7 cellular contexts compared by ENCODE assay signal in genomic region chr3:13548696-13549512, GRCh38. TPM values are rescaled to one million over a fixed set of nuclear protein-coding genes. Genes with fewer than 3 reads are reported as not detected.
DNase-seq lines count a peak whose midpoint lies in the region; ATAC-seq, FAIRE-seq and TF ChIP-seq lines count a peak whose summit lies in the region.

Gene FBLN2, plus strand, starts transcription at chr3:13549125. Its CDS starts 21,231 bp downstream, at chr3:13570356.

- POLR2A ChIA-PET in activated CD8-positive, alpha-beta T cell treated with anti-CD3 and anti-CD28 coated beads for 36 hours (lab: Charles Lee) = interaction anchor here (0.6 to 1.5 kb wide), 6 partner anchors 8 to 1841 kb away, joined by 3 to 5 read pairs (median 4); no protein-coding TSS in a partner anchor

- peak within 1 kb of the TSS; percentile 40 for H3K4me3 ChIP-seq in H7 (ENCODE audit: insufficient read depth, low read depth, low read length)
- H3K4me3 ChIP-seq in osteoblast (ENCODE audit: insufficient read depth, low read length) = peak within 1 kb of the TSS; percentile 39

- no peak for TF ChIP-seq POLR2A in H54 (IDR thresholded peaks at IDR 0.05; ENCODE audit: low read depth, low read length)

- H3K27me3 ChIP-seq in H7 (ENCODE audit: control insufficient read depth, insufficient read depth, low read length) = peaks cover 14% of the 10 kb centered on the region
- H3K27me3 ChIP-seq in foreskin keratinocyte = no peaks in the 10 kb centered on the region
- no peaks in the 10 kb centered on the region for H3K27me3 ChIP-seq in osteoblast (ENCODE audit: insufficient read depth, low read length)

- H3K27ac Mint-ChIP-seq in activated CD8-positive, alpha-beta T cell treated with anti-CD3 and anti-CD28 coated beads for 36 hours = peak within 1 kb of the TSS; percentile 28

- no peaks in the 10 kb centered on the region for H4K20me1 ChIP-seq in osteoblast (ENCODE audit: insufficient read depth, low read length)

- no peaks in the 10 kb centered on the region for H3K9me3 ChIP-seq in osteoblast (ENCODE audit: low read depth, low read length)

- H3K4me3 Mint-ChIP-seq in activated CD8-positive, alpha-beta T cell treated with anti-CD3 and anti-CD28 coated beads for 36 hours = peak within 1 kb of the TSS; percentile 65

- H3K36me3 ChIP-seq in H7 (replicated peaks; ENCODE audit: control insufficient read depth, insufficient read depth, low read length) = no peaks in the 10 kb centered on the region
- no peaks in the 10 kb centered on the region for H3K36me3 ChIP-seq in osteoblast (ENCODE audit: insufficient read depth, low read length)

- intact Hi-C loops in activated CD8-positive, alpha-beta T cell treated with anti-CD3 and anti-CD28 coated beads for 36 hours (cut with micrococcal nuclease) = no loop called here

- peaks cover 24% of the 10 kb centered on the region for H3K27me3 Mint-ChIP-seq in activated CD8-positive, alpha-beta T cell treated with anti-CD3 and anti-CD28 coated beads for 36 hours

- no peak for FAIRE-seq in H54 (lab: Jason Lieb, UNC)

- no peak within 1 kb of the TSS for H2AFZ ChIP-seq in osteoblast (ENCODE audit: low read length)

- peaks cover 59% of the 10 kb centered on the region for H3K4me1 Mint-ChIP-seq in activated CD8-positive, alpha-beta T cell treated with anti-CD3 and anti-CD28 coated beads for 36 hours (ENCODE audit: low read depth)

- H3K4me1 ChIP-seq in foreskin keratinocyte (peaks cover 19% of the 10 kb centered on the region), osteoblast (ENCODE audit: insufficient read depth, low read length) (peaks cover 32% of the 10 kb centered on the region)

- no peaks in the 10 kb centered on the region for H3K9me3 Mint-ChIP-seq in activated CD8-positive, alpha-beta T cell treated with anti-CD3 and anti-CD28 coated beads for 36 hours

- H3K27ac ChIP-seq in foreskin keratinocyte (peak within 1 kb of the TSS; percentile 48), osteoblast (ENCODE audit: low read depth, low read length) (no peak within 1 kb of the TSS)

- peak; percentile 13 for ATAC-seq in activated CD8-positive, alpha-beta T cell treated with anti-CD3 and anti-CD28 coated beads for 36 hours
- ATAC-seq in foreskin keratinocyte (peak; percentile 3), HG02970 (IDR thresholded peaks at IDR 0.05; ENCODE audit: low FRiP score, unreplicated experiment) (no peak)

- no peak for TF ChIP-seq CTCF in activated CD8-positive, alpha-beta T cell treated with anti-CD3 and anti-CD28 coated beads for 36 hours (IDR thresholded peaks at IDR 0.05)
- no peak for TF ChIP-seq CTCF in foreskin keratinocyte (conservative IDR thresholded peaks at IDR 0.05)
- no peak for TF ChIP-seq CTCF in osteoblast (IDR thresholded peaks at IDR 0.05; ENCODE audit: extremely low read depth, low read depth, low read length)

- DNase-seq in H7 (peak; percentile 100), foreskin keratinocyte (no peak), osteoblast (ENCODE audit: insufficient read length, low spot score, missing footprints) (peak; percentile 94), H54 (ENCODE audit: insufficient read length, low spot score) (no peak)
- DNase-seq in activated CD8-positive, alpha-beta T cell treated with anti-CD3 and anti-CD28 coated beads for 36 hours = no peak
- no peak for DNase-seq in stimulated activated naive CD4-positive, alpha-beta T cell treated with Interleukin-2 at 50 U/mL for 16 hours (lab: John Stamatoyannopoulos, UW)

- CTCF ChIA-PET in activated CD8-positive, alpha-beta T cell treated with anti-CD3 and anti-CD28 coated beads for 36 hours (lab: Charles Lee) = interaction anchor here (1.0 to 2.7 kb wide), 2 partner anchors 52 to 99 kb away, joined by 3 to 10 read pairs; no protein-coding TSS in a partner anchor

- no peaks in the 10 kb centered on the region for H3K79me2 ChIP-seq in osteoblast (ENCODE audit: insufficient read depth, low read length)

- H3K4me2 ChIP-seq in osteoblast (ENCODE audit: insufficient read depth, low read length) = peak within 1 kb of the TSS; percentile 64

- H3K36me3 Mint-ChIP-seq in activated CD8-positive, alpha-beta T cell treated with anti-CD3 and anti-CD28 coated beads for 36 hours (ENCODE audit: low read depth) = no peaks in the 10 kb centered on the region

RNA-seq across cellular contexts. Expression of gene FBLN2, which starts in this region (rescaled TPM):
- 27.4 and 30.9 TPM in 2 replicates for total RNA-seq in H7 (2014; rRNA removed; shearing (Covaris generic))
- total RNA-seq in activated CD8-positive, alpha-beta T cell treated with anti-CD3 and anti-CD28 coated beads for 36 hours = 10 to 100 TPM in 1 of 2 experiments, 1 to 10 TPM in 1; 8.4 to 13.7 TPM
- total RNA-seq in foreskin keratinocyte (4.0 and 5.5 TPM in 2 replicates), osteoblast (46.0 and 54.6 TPM in 2 replicates)
- polyA plus RNA-seq in foreskin keratinocyte = 2.8 and 4.1 TPM in 2 replicates

Comparison
In these comparisons a context has a peak if more than half of its experiments do, and no peak if none do; other contexts are left out.
1. DNase-seq: peak in H7 (single experiment) and osteoblast (single experiment); none in activated CD8-positive, alpha-beta T cell treated with anti-CD3 and anti-CD28 coated beads for 36 hours (single experiment), foreskin keratinocyte (0 of 2), stimulated activated naive CD4-positive, alpha-beta T cell treated with Interleukin-2 at 50 U/mL for 16 hours (single experiment) and H54 (single experiment).